ENCODE assay signal across 22 cellular contexts in genomic region chr13:98240974-98241373, GRCh38.
"Had no signal": no experiment of that assay in that cellular context is flagged by ENCODE, and none has a peak within 500 bp of the region (broad histone marks: within the 10 kb centered on the region; RNA-seq: fewer than 3 reads in every experiment).

No MANE protein-coding gene starts in this region.

- H3K36me3 ChIP-seq: esophagus muscularis mucosa, gastrocnemius medialis, left ventricle myocardium inferior, neutrophil, right atrium auricular region, suprapubic skin, thyroid gland, vagina had no signal

- H3K4me1 ChIP-seq: esophagus muscularis mucosa, gastrocnemius medialis, heart right ventricle, right atrium auricular region, suprapubic skin, vagina had no signal

- H3K27me3 Mint-ChIP-seq: dendritic cell treated with granulocyte-macrophage colony-stimulating factor and Interleukin-4, amounts not matched to agents 40 ng/mL and 50 ng/mL, for 4 days; type B pancreatic cell had no signal

- H3K27ac ChIP-seq: epithelial cell of prostate, esophagus muscularis mucosa, gastrocnemius medialis, heart right ventricle, left ventricle myocardium inferior, neutrophil, right atrium auricular region, suprapubic skin, vagina had no signal

- H3K27ac Mint-ChIP-seq: dendritic cell treated with granulocyte-macrophage colony-stimulating factor and Interleukin-4, amounts not matched to agents 40 ng/mL and 50 ng/mL, for 4 days; effector memory CD8-positive, alpha-beta T cell; naive thymus-derived CD4-positive, alpha-beta T cell; stimulated activated effector memory CD8-positive, alpha-beta T cell treated with anti-CD3 and anti-CD28 coated beads, Interleukin-12 subunit alpha, Interleukin-12 subunit beta, amount 100 ng/mL, for 72 hours had no signal

- H3K4me2 ChIP-seq: smooth muscle cell had no signal

- ATAC-seq: effector memory CD8-positive, alpha-beta T cell; gastrocnemius medialis; heart right ventricle; naive thymus-derived CD4-positive, alpha-beta T cell; stimulated activated naive CD8-positive, alpha-beta T cell treated with anti-CD3 and anti-CD28 coated beads, Interleukin-15, Interleukin-2, amounts not matched to agents 100 U/mL and 50 U/mL, for 24 hours had no signal

- H3K4me3 ChIP-seq: esophagus muscularis mucosa, gastrocnemius medialis, heart right ventricle, left ventricle myocardium inferior, lung, right atrium auricular region, smooth muscle cell, suprapubic skin, thyroid gland, vagina had no signal

- H3K9me3 ChIP-seq: esophagus muscularis mucosa, gastrocnemius medialis, heart right ventricle, left ventricle myocardium inferior, neutrophil, right atrium auricular region, suprapubic skin, thyroid gland, vagina had no signal

- H3K36me3 Mint-ChIP-seq: naive thymus-derived CD4-positive, alpha-beta T cell; stimulated activated effector memory CD8-positive, alpha-beta T cell treated with anti-CD3 and anti-CD28 coated beads, Interleukin-12 subunit alpha, Interleukin-12 subunit beta, amount 100 ng/mL, for 72 hours had no signal

- H3K4me1 Mint-ChIP-seq: naive thymus-derived CD4-positive, alpha-beta T cell; stimulated activated effector memory CD8-positive, alpha-beta T cell treated with anti-CD3 and anti-CD28 coated beads, Interleukin-12 subunit alpha, Interleukin-12 subunit beta, amount 100 ng/mL, for 72 hours had no signal

- DNase-seq: effector memory CD8-positive, alpha-beta T cell; gastrocnemius medialis; heart right ventricle; islet precursor cell; left ventricle myocardium inferior; mesenchymal stem cell; naive thymus-derived CD4-positive, alpha-beta T cell; posterior cingulate gyrus; stimulated activated CD4-positive, alpha-beta T cell treated with anti-CD3 and anti-CD28 coated beads, Interleukin-2, amount 100 ng/mL, for 48 hours; stimulated activated naive CD8-positive, alpha-beta T cell treated with anti-CD3 and anti-CD28 coated beads, Interleukin-15, Interleukin-2, amounts not matched to agents 100 U/mL and 50 U/mL, for 24 hours; thyroid gland had no signal

- H3K4me3 Mint-ChIP-seq: dendritic cell treated with granulocyte-macrophage colony-stimulating factor and Interleukin-4, amounts not matched to agents 40 ng/mL and 50 ng/mL, for 4 days; effector memory CD8-positive, alpha-beta T cell; naive thymus-derived CD4-positive, alpha-beta T cell; stimulated activated effector memory CD8-positive, alpha-beta T cell treated with anti-CD3 and anti-CD28 coated beads, Interleukin-12 subunit alpha, Interleukin-12 subunit beta, amount 100 ng/mL, for 72 hours; type B pancreatic cell had no signal

- H3K27me3 ChIP-seq: esophagus muscularis mucosa, gastrocnemius medialis, heart right ventricle, right atrium auricular region, suprapubic skin, thyroid gland, vagina had no signal

- H3K9me3 Mint-ChIP-seq: dendritic cell treated with granulocyte-macrophage colony-stimulating factor and Interleukin-4, amounts not matched to agents 40 ng/mL and 50 ng/mL, for 4 days; effector memory CD8-positive, alpha-beta T cell; naive thymus-derived CD4-positive, alpha-beta T cell; stimulated activated effector memory CD8-positive, alpha-beta T cell treated with anti-CD3 and anti-CD28 coated beads, Interleukin-12 subunit alpha, Interleukin-12 subunit beta, amount 100 ng/mL, for 72 hours; type B pancreatic cell had no signal
